18 cellular contexts compared by ENCODE assay signal in the genomic region with DNA sequence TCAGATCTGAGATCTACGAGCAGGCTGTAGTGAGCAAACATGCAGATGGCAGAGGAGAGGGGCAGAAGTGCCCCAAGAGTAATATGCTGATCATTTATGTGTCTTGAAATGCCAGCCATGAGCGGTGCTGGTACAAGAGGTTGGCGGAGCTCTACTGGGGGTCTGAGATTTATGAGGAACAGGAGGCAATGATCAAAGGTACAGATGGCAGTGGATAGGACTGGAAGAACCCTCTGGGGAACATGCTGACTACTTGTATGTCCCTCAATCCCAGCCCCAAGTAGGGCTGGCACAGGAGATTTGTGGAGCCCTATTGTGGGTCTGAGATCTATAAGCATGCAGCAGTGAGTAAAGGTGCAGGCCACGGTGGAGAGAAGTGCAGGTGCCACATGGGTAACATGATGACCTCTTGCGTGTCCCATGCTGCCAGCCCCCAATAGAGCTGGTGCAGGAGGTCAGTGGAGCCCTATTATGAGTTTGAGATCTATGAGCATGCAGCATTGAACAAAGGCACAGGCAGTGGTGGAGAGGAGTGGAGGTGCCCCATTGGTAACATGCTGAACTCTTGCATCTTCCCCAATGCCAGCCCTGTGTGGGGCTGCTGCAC.
"Had no signal": no experiment of that assay in that cellular context is flagged by ENCODE, and none has a peak within 500 bp of the region (broad histone marks: within the 10 kb centered on the region; RNA-seq: fewer than 3 reads in every experiment).

No MANE protein-coding gene starts in this region.

- H3K4me3 ChIP-seq: SJSA1, SK-N-MC had no signal

- H3K9me3 ChIP-seq: SJSA1 had no signal

- H3K4me1 ChIP-seq: SJSA1 had no signal

- H3K27ac ChIP-seq: SJSA1, SK-N-MC had no signal

- DNase-seq: KBM-7, MV-4-11, NCI-H1048, NCI-H1105, NCI-H1417 treated with DMSO at 0.1 percent for 48 hours, NCI-H146, NCI-H1694 treated with DMSO at 0.1 percent for 48 hours, NCI-H1930, NCI-H2081, NCI-H2107, NCI-H2227 treated with DMSO at 0.1 percent for 48 hours, NCI-H69, NCI-H774, Right ventricle myocardium superior, RPMI8226, SIG-M5 had no signal

- H3K36me3 ChIP-seq: SJSA1 had no signal
